ENCODE assay signal across 24 cellular contexts in genomic region chr13:54337526-54337925, GRCh38.
"Had no signal": no experiment of that assay in that cellular context is flagged by ENCODE, and none has a peak within 500 bp of the region (broad histone marks: within the 10 kb centered on the region; RNA-seq: fewer than 3 reads in every experiment).

No MANE protein-coding gene starts in this region.

- H3K9me3 ChIP-seq: colonic mucosa, esophagus squamous epithelium, gastrocnemius medialis, left lung, lower lobe of right lung had no signal

- H3K36me3 ChIP-seq: colonic mucosa, esophagus squamous epithelium, gastrocnemius medialis, heart left ventricle, left lung, lower lobe of right lung had no signal

- H3K4me1 ChIP-seq: colonic mucosa, esophagus squamous epithelium, gastrocnemius medialis, heart left ventricle, left lung, lower lobe of right lung had no signal

- DNase-seq: colonic mucosa; cortex of kidney; effector CD8-positive, alpha-beta T cell; effector memory CD8-positive, alpha-beta T cell; endodermal cell; erythroblast; esophagus squamous epithelium; foreskin fibroblast; foreskin melanocyte; gastrocnemius medialis; glutamatergic neuron; heart left ventricle; immature natural killer cell; islet precursor cell; kidney; kidney glomerular epithelial cell; left colon; left lung; left ventricle myocardium superior; lower lobe of right lung; mesenchymal stem cell; mucosa of descending colon had no signal

- H3K27me3 ChIP-seq: colonic mucosa, esophagus squamous epithelium, gastrocnemius medialis, heart left ventricle, hepatocyte, left lung had no signal

- H3K27ac ChIP-seq: colonic mucosa, epithelial cell of prostate, esophagus squamous epithelium, gastrocnemius medialis, heart left ventricle, hepatocyte, left lung, lower lobe of right lung had no signal

- H3K4me3 ChIP-seq: colonic mucosa, esophagus squamous epithelium, gastrocnemius medialis, heart left ventricle, hepatocyte, left lung, lower lobe of right lung, mucosa of descending colon had no signal
